Comparison of ENCODE assay signal across 1 cellular context in the genomic region with DNA sequence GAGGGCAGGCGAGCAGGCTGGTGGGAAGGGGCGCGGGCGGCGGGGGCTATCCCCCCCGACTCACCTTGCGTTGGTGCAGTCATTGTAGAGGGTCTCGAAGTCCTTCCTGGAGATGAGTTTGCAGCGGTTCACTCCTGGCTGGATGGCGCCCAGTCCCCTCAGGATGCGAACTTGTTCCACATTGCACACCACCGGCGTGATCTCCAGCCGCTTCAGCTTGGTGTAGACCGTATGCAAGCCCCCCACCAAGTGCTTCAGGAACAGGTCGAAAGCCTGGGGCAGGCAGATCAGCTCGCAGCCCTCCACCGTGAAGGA.
TF ChIP-seq lines count a peak whose summit lies in the region.

No MANE protein-coding gene starts in this region.

TF ChIP-seq in GM23338, 12 proteins besides CTCF, POLR2A, EP300 and RAD21 (continued from another document):
- TF ChIP-seq, protein P1, sequence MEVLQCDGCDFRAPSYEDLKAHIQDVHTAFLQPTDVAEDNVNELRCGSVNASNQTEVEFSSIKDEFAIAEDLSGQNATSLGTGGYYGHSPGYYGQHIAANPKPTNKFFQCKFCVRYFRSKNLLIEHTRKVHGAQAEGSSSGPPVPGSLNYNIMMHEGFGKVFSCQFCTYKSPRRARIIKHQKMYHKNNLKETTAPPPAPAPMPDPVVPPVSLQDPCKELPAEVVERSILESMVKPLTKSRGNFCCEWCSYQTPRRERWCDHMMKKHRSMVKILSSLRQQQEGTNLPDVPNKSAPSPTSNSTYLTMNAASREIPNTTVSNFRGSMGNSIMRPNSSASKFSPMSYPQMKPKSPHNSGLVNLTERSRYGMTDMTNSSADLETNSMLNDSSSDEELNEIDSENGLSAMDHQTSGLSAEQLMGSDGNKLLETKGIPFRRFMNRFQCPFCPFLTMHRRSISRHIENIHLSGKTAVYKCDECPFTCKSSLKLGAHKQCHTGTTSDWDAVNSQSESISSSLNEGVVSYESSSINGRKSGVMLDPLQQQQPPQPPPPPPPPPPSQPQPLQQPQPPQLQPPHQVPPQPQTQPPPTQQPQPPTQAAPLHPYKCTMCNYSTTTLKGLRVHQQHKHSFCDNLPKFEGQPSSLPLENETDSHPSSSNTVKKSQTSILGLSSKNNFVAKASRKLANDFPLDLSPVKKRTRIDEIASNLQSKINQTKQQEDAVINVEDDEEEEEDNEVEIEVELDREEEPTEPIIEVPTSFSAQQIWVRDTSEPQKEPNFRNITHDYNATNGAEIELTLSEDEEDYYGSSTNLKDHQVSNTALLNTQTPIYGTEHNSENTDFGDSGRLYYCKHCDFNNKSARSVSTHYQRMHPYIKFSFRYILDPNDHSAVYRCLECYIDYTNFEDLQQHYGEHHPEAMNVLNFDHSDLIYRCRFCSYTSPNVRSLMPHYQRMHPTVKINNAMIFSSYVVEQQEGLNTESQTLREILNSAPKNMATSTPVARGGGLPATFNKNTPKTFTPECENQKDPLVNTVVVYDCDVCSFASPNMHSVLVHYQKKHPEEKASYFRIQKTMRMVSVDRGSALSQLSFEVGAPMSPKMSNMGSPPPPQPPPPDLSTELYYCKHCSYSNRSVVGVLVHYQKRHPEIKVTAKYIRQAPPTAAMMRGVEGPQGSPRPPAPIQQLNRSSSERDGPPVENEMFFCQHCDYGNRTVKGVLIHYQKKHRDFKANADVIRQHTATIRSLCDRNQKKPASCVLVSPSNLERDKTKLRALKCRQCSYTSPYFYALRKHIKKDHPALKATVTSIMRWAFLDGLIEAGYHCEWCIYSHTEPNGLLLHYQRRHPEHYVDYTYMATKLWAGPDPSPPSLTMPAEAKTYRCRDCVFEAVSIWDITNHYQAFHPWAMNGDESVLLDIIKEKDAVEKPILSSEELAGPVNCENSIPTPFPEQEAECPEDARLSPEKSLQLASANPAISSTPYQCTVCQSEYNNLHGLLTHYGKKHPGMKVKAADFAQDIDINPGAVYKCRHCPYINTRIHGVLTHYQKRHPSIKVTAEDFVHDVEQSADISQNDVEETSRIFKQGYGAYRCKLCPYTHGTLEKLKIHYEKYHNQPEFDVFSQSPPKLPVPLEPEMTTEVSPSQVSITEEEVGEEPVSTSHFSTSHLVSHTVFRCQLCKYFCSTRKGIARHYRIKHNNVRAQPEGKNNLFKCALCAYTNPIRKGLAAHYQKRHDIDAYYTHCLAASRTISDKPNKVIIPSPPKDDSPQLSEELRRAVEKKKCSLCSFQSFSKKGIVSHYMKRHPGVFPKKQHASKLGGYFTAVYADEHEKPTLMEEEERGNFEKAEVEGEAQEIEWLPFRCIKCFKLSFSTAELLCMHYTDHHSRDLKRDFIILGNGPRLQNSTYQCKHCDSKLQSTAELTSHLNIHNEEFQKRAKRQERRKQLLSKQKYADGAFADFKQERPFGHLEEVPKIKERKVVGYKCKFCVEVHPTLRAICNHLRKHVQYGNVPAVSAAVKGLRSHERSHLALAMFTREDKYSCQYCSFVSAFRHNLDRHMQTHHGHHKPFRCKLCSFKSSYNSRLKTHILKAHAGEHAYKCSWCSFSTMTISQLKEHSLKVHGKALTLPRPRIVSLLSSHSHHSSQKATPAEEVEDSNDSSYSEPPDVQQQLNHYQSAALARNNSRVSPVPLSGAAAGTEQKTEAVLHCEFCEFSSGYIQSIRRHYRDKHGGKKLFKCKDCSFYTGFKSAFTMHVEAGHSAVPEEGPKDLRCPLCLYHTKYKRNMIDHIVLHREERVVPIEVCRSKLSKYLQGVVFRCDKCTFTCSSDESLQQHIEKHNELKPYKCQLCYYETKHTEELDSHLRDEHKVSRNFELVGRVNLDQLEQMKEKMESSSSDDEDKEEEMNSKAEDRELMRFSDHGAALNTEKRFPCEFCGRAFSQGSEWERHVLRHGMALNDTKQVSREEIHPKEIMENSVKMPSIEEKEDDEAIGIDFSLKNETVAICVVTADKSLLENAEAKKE (CRISPR knock-in tag; IDR thresholded peaks at IDR 0.05) = no peak
